ENCODE assay signal across 11 cellular contexts in the genomic region with DNA sequence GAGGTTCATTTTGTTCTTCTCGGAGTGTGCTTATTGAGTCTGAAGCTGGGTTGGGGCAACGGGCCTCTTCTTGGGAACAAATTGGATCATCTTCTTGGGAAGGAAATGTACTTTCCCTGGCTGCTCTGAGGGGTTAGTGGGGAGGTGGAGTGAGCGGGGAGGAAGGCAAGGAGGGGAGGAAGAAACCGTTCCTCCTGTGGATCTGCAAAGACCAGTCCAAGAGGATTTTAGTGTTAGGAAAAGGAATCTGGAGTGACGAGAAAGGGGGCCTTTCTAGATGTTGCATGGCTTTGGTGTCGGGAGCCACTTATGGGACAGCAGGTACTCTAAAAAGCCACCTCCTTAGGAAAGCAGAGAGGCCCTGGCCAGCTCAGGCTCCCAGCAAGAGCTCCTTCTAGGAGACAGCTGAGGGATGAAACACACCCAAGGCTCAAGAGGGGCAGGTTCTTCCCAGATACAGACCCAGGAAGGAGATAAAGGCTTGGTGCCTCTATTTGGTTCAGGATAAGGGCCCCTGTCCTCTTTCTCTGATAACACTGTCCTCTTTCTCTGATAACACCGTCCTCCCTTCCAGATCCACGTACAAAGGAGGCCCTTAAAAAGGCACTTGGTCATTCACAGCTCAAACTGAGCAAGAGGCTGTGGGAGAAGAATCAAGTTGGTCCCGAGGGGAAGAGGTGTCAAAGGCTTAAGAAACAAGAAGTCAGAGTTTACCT. TPM values are rescaled to one million over a fixed set of nuclear protein-coding genes. Genes with fewer than 3 reads are reported as not detected.
DNase-seq lines count a peak whose midpoint lies in the region; ATAC-seq and TF ChIP-seq lines count a peak whose summit lies in the region.
"Had no signal": no experiment of that assay in that cellular context is flagged by ENCODE, and none has a peak within 500 bp of the region (broad histone marks: within the 10 kb centered on the region; RNA-seq: fewer than 3 reads in every experiment).

No MANE protein-coding gene starts in this region.

- peak overlapping the region; percentile 76 for H3K9ac ChIP-seq in NT2/D1 (ENCODE audit: insufficient read length, low read depth)

- intact Hi-C loops in activated CD4-positive, alpha-beta memory T cell treated with anti-CD3 and anti-CD28 coated beads for 36 hours (cut with micrococcal nuclease), result no loop called here

- no peaks in the 10 kb centered on the region for H3K9me3 Mint-ChIP-seq in activated CD4-positive, alpha-beta memory T cell treated with anti-CD3 and anti-CD28 coated beads for 36 hours
- H3K9me3 Mint-ChIP-seq in naive thymus-derived CD8-positive, alpha-beta T cell, result peaks cover 0 to 2% (median 0%) of the 10 kb centered on the region in 9 donors

- H3K36me3 Mint-ChIP-seq in activated CD4-positive, alpha-beta memory T cell treated with anti-CD3 and anti-CD28 coated beads for 36 hours, result no peaks in the 10 kb centered on the region
- no peaks in the 10 kb centered on the region for H3K36me3 Mint-ChIP-seq in naive thymus-derived CD8-positive, alpha-beta T cell

- H3K4me3 ChIP-seq in NT2/D1 (ENCODE audit: insufficient read length, low read depth) (peak overlapping the region; percentile 41), mesodermal cell (ENCODE audit: extremely low read depth, insufficient read depth, low read length, poor library complexity, severe bottlenecking) (peak overlapping the region; percentile 18), suprapubic skin (peak overlapping the region; percentile 32)

- H3K27me3 ChIP-seq in NT2/D1 (ENCODE audit: insufficient read depth, insufficient read length) (no peaks in the 10 kb centered on the region), suprapubic skin (peaks cover 4% of the 10 kb centered on the region)

- TF ChIP-seq POLR2A in erythroblast (IDR thresholded peaks at IDR 0.05; ENCODE audit: low read length) (no peak), suprapubic skin (IDR thresholded peaks at IDR 0.05) (no peak)

- CTCF ChIA-PET in activated CD4-positive, alpha-beta memory T cell treated with anti-CD3 and anti-CD28 coated beads for 36 hours (lab: Charles Lee), result no interaction called here

- POLR2A ChIA-PET in activated CD4-positive, alpha-beta memory T cell treated with anti-CD3 and anti-CD28 coated beads for 36 hours (lab: Charles Lee), result no interaction called here
- POLR2A ChIA-PET in naive thymus-derived CD8-positive, alpha-beta T cell (lab: Charles Lee), result no interaction called here

- no peaks in the 10 kb centered on the region for H3K4me1 Mint-ChIP-seq in activated CD4-positive, alpha-beta memory T cell treated with anti-CD3 and anti-CD28 coated beads for 36 hours (ENCODE audit: low read depth)
- peaks cover 2 to 6% (median 2%) of the 10 kb centered on the region in 4 donors for H3K4me1 Mint-ChIP-seq in naive thymus-derived CD8-positive, alpha-beta T cell

- H3K4me1 ChIP-seq in NT2/D1 (ENCODE audit: insufficient read depth, insufficient read length) (peaks cover 6% of the 10 kb centered on the region), mesodermal cell (ENCODE audit: control insufficient read depth, insufficient read depth, low read length, poor library complexity, severe bottlenecking) (peaks cover 21% of the 10 kb centered on the region), suprapubic skin (peaks cover 38% of the 10 kb centered on the region)

- no peak for DNase-seq in NT2/D1 (ENCODE audit: low read depth, low spot score)
- peak; percentile 35 to 74 for DNase-seq in erythroblast (lab: John Stamatoyannopoulos, UW)
- DNase-seq in suprapubic skin (ENCODE audit: low spot score in 2 of 2), result peak in 1 of 2 donors; percentile 70
- DNase-seq in activated CD4-positive, alpha-beta memory T cell treated with anti-CD3 and anti-CD28 coated beads for 36 hours, result no peak
- DNase-seq in naive thymus-derived CD8-positive, alpha-beta T cell, result no peak
- no peak for DNase-seq in NCI-H128 (lab: John Stamatoyannopoulos, UW; ENCODE audit: unreplicated experiment)
- DNase-seq: activated naive CD4-positive, alpha-beta T cell treated with anti-CD3 and anti-CD28 coated beads, Interleukin-2, amount 50 U/mL, for 16 hours; KG1; WERI-Rb-1 had no signal

- H3K27ac ChIP-seq in mesodermal cell (ENCODE audit: low read depth, low read length, severe bottlenecking), result peak overlapping the region; percentile 61
- H3K27ac ChIP-seq in suprapubic skin, result peak overlapping the region; percentile 83
- H3K27ac ChIP-seq: WERI-Rb-1 had no signal

- no peak for TF ChIP-seq EP300 in suprapubic skin (IDR thresholded peaks at IDR 0.05)

- H3K9me3 ChIP-seq in NT2/D1 (ENCODE audit: insufficient read depth, low read length) (no peaks in the 10 kb centered on the region), mesodermal cell (ENCODE audit: control insufficient read depth, low read length) (no peaks in the 10 kb centered on the region), suprapubic skin (no peaks in the 10 kb centered on the region)

- H3K36me3 ChIP-seq in NT2/D1 (ENCODE audit: insufficient read depth, insufficient read length, low read length) (no peaks in the 10 kb centered on the region), mesodermal cell (ENCODE audit: control insufficient read depth, insufficient read depth, low read length) (no peaks in the 10 kb centered on the region), suprapubic skin (no peaks in the 10 kb centered on the region)
- H3K36me3 ChIP-seq: WERI-Rb-1 had no signal

- H3K27ac Mint-ChIP-seq in activated CD4-positive, alpha-beta memory T cell treated with anti-CD3 and anti-CD28 coated beads for 36 hours, result no peak overlapping the region
- no peak overlapping the region for H3K27ac Mint-ChIP-seq in naive thymus-derived CD8-positive, alpha-beta T cell

- no peak for ATAC-seq in GM21528 (IDR thresholded peaks at IDR 0.05; ENCODE audit: low FRiP score, unreplicated experiment)
- ATAC-seq in naive thymus-derived CD8-positive, alpha-beta T cell, result no peak

- WGBS in mesodermal cell (ENCODE audit: insufficient coverage in 2 of 2), 2 experiments, result 37 to 54% methylated on average over 4 to 6 of the region's 9 CpGs
- 49% methylated on average over 9 of the region's 9 CpGs for WGBS in suprapubic skin

- H3K4me3 Mint-ChIP-seq in activated CD4-positive, alpha-beta memory T cell treated with anti-CD3 and anti-CD28 coated beads for 36 hours, result no peak overlapping the region
- no peak overlapping the region for H3K4me3 Mint-ChIP-seq in naive thymus-derived CD8-positive, alpha-beta T cell

- H3K27me3 Mint-ChIP-seq in activated CD4-positive, alpha-beta memory T cell treated with anti-CD3 and anti-CD28 coated beads for 36 hours, result peaks cover 18% of the 10 kb centered on the region
- peaks cover 16 to 50% (median 32%) of the 10 kb centered on the region in 5 donors for H3K27me3 Mint-ChIP-seq in naive thymus-derived CD8-positive, alpha-beta T cell

- TF ChIP-seq CTCF in suprapubic skin (IDR thresholded peaks at IDR 0.05), result no peak

RNA-seq across cellular contexts. Expression of gene SOD3, which starts 0.5 kb away (rescaled TPM):
- 12.9 TPM for polyA plus RNA-seq in mesodermal cell (2013, experiment 1 of 2)
- 10.4 TPM for polyA plus RNA-seq in mesodermal cell (2013, experiment 2 of 2)
- total RNA-seq in suprapubic skin, result 10 to 100 TPM; 18.4 to 55.8 (median 23.3) TPM
- total RNA-seq in activated CD4-positive, alpha-beta memory T cell treated with anti-CD3 and anti-CD28 coated beads for 36 hours, result not detected
- not detected for total RNA-seq in naive thymus-derived CD8-positive, alpha-beta T cell
- polyA plus RNA-seq in naive thymus-derived CD8-positive, alpha-beta T cell, result not detected

Comparison
In these comparisons a context has a peak if more than half of its experiments do, and no peak if none do; other contexts are left out.
1. DNase-seq: peak in erythroblast (2 of 2); none in NT2/D1 (single experiment), activated CD4-positive, alpha-beta memory T cell treated with anti-CD3 and anti-CD28 coated beads for 36 hours (single experiment), naive thymus-derived CD8-positive, alpha-beta T cell (0 of 10) and NCI-H128 (single experiment).
2. RNA of gene SOD3, which starts 0.5 kb away (total RNA-seq): 18.4 to 55.8 TPM in suprapubic skin; not detected in activated CD4-positive, alpha-beta memory T cell treated with anti-CD3 and anti-CD28 coated beads for 36 hours and not detected in naive thymus-derived CD8-positive, alpha-beta T cell; every median in the first group is over 10 times any median in the second.
3. Peak in every context shown above with its lines, with median percentiles within 50 percentile points of each other: H3K4me3 ChIP-seq.